8 cellular contexts compared by ENCODE assay signal in the genomic region with DNA sequence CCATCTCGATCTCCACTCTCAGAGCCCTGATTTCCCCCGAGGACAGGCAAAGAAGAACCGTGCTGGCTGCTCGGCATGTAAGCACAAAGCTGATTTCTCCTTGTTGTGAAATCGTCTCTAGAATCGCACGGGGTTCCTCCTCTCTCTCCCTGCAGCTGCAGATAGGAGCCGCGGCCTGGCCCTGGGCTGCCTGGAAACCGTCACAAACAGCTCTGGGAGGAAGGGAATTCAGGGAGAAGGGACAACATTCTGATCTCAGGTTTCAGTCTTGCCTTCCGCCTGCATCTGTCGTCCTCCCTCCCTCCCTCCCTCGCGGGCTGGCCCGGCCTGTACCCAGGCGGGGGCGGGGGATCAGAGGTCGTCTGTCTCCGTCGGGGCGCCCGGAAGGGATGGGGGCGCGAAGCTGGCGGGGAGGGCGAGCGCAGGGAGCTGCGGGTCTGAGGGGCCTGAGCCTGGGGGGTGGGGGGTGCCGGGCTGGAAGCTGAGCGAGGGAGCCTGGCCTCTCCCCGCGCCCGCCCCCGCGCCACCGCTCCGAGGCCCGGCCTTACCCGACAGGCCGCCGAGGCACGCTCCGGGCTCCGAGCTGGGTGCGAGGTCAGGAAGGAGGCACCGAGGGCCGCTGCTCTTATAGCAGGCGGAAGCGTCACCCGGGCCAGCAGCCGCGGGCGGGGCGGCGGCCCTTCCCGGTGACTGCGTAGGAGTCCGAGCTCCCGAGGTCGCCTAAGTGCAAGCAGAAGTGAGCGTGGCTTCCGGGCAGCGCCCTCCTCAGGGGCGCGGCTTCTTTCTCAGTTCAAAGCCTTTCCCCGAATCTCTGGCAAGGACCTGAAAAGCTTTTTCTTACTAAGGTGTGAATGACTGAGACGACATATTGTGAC. TPM values are rescaled to one million over a fixed set of nuclear protein-coding genes. Genes with fewer than 3 reads are reported as not detected.
A peak's percentile ranks its signal among the peaks of the same experiment; 100 is the strongest.
DNase-seq lines count a peak whose midpoint lies in the region; ATAC-seq and TF ChIP-seq lines count a peak whose summit lies in the region.

A gene (minus strand): TSS at position 600 of the 875 bp plus-strand sequence. CDS start 1,277 bp downstream, outside the sequence.

- POLR2A ChIA-PET in Panc1 (lab: Charles Lee) = interaction anchor here (0.6 kb wide), 2 partner anchors 78 to 88 kb away, joined by 3 read pairs; no protein-coding TSS in a partner anchor

- WGBS in esophagus squamous epithelium, 2 donors = 0 to 1% methylated on average over 1 to 15 of the region's 67 CpGs

- TF ChIP-seq CTCF in Panc1 (IDR thresholded peaks at IDR 0.05) (no peak), esophagus squamous epithelium (IDR thresholded peaks at IDR 0.05) (peak in 2 of 6 experiments; percentile 11 to 15)

- H3K27me3 ChIP-seq in Panc1 (ENCODE audit: control insufficient read depth, insufficient read depth, low read length) (no peaks in the 10 kb centered on the region), esophagus squamous epithelium (no peaks in the 10 kb centered on the region), muscle layer of duodenum (ENCODE audit: low read depth, low read length) (no peaks in the 10 kb centered on the region)

- no TSS peak for BruUV-seq in Panc1 (replicated peaks; lab: Mats Ljungman, UMichigan)

- H3K27ac ChIP-seq in Panc1 (ENCODE audit: low read length) (peak within 1 kb of the TSS; percentile 87), esophagus squamous epithelium (peak within 1 kb of the TSS; percentile 97 to 98 (median 98)), muscle layer of duodenum (ENCODE audit: low read length) (peak within 1 kb of the TSS; percentile 93)

- intact Hi-C loops in Panc1 (cut with micrococcal nuclease; ENCODE audit: unreplicated experiment) (loop anchor here (2.0 kb wide), 1 partner anchor 51 kb away; no protein-coding TSS in a partner anchor), esophagus squamous epithelium (cut with DNase I) (loop anchor here (10.0 kb wide), 1 partner anchor 47 kb away; no protein-coding TSS in a partner anchor)

- H3K36me3 ChIP-seq in Panc1 (ENCODE audit: control insufficient read depth, insufficient read depth, low read length) (peaks cover 4% of the 10 kb centered on the region; the same call in 1 of the 2 replicates), esophagus squamous epithelium (peaks cover 0 to 33% (median 9%) of the 10 kb centered on the region in 3 donors), muscle layer of duodenum (ENCODE audit: control insufficient read depth in 1 of 2, insufficient read depth in 2 of 2, low read length in 2 of 2) (peaks cover 23 to 25% of the 10 kb centered on the region in 2 donors)

- H3K4me1 ChIP-seq in Panc1 (ENCODE audit: control insufficient read depth, insufficient read depth, low read length) (peaks cover 51% of the 10 kb centered on the region), esophagus squamous epithelium (peaks cover 4 to 77% (median 38%) of the 10 kb centered on the region in 3 donors), muscle layer of duodenum (ENCODE audit: control insufficient read depth in 1 of 2, insufficient read depth in 2 of 2, low read length in 2 of 2) (peaks cover 17 to 35% of the 10 kb centered on the region in 2 donors)

- TF ChIP-seq POLR2A in esophagus squamous epithelium (IDR thresholded peaks at IDR 0.05) = peak in 3 of 4 donors; percentile 43 to 84 (median 82)

- no peaks in the 10 kb centered on the region for H3K9me3 ChIP-seq in Panc1 (ENCODE audit: control insufficient read depth, insufficient read depth, low read depth, low read length)
- H3K9me3 ChIP-seq in esophagus squamous epithelium = no peaks in the 10 kb centered on the region
- H3K9me3 ChIP-seq in muscle layer of duodenum (ENCODE audit: control insufficient read depth in 1 of 2, low read length in 2 of 2) = no peaks in the 10 kb centered on the region

- DNase-seq in Ammon's horn (ENCODE audit: low spot score) = peak; percentile 82
- DNase-seq in HUDEP-2 (lab: John Stamatoyannopoulos, UW; ENCODE audit: unreplicated experiment in 76 of 76) = peak in 55 of 76 experiments; percentile 17 to 84 (median 51)
- DNase-seq in Panc1 (ENCODE audit: low read depth, low spot score) = no peak
- peak; percentile 59 for DNase-seq in activated T-helper 1 cell treated with Interleukin-2 at 50 U/mL for 16 hours (ENCODE audit: low read depth)
- DNase-seq in esophagus squamous epithelium (lab: John Stamatoyannopoulos, UW) = peak; percentile 75
- peak; percentile 53 for DNase-seq in stimulated activated CD8-positive, alpha-beta memory T cell treated with anti-CD3 and anti-CD28 coated beads, Interleukin-7, amount 100 ng/mL, for 24 hours (ENCODE audit: low read depth)

- in situ Hi-C loops in Panc1 (cut with HindIII; ENCODE audit: low pct_unique_long_range_greater_than_20kb, low sequenced_read_pairs) = no loop called here

- H3K4me3 ChIP-seq in Panc1 (ENCODE audit: low read depth in 2 of 2, low read length in 2 of 2) = peak within 1 kb of the TSS; percentile 49 to 75
- peak within 1 kb of the TSS; percentile 63 to 74 (median 72) for H3K4me3 ChIP-seq in esophagus squamous epithelium
- peak within 1 kb of the TSS; percentile 71 to 81 for H3K4me3 ChIP-seq in muscle layer of duodenum (ENCODE audit: low read depth in 1 of 2, low read length in 2 of 2)

- CTCF ChIA-PET in Panc1 (lab: Charles Lee) = interaction anchor here (0.6 to 0.9 kb wide), 2 partner anchors 50 to 1249 kb away, joined by 5 to 8 read pairs; no protein-coding TSS in a partner anchor

- ATAC-seq in GM19328 (IDR thresholded peaks at IDR 0.05; ENCODE audit: unreplicated experiment) (peak; percentile 66), Panc1 (peak; percentile 83)

RNA-seq across cellular contexts. Expression of the gene that starts here (rescaled TPM):
- total RNA-seq in Panc1 (2021; ENCODE audit: unreplicated experiment) = 40.8 TPM
- 33.9 TPM for polyA plus RNA-seq in Panc1 (2012; ENCODE audit: insufficient read length)
- total RNA-seq in esophagus squamous epithelium = 1,000 to 10,000 TPM in 1 of 4 donors, 100 to 1,000 TPM in 3; 284 to 1,204 (median 702) TPM
